23 cellular contexts compared by ENCODE assay signal in the genomic region with DNA sequence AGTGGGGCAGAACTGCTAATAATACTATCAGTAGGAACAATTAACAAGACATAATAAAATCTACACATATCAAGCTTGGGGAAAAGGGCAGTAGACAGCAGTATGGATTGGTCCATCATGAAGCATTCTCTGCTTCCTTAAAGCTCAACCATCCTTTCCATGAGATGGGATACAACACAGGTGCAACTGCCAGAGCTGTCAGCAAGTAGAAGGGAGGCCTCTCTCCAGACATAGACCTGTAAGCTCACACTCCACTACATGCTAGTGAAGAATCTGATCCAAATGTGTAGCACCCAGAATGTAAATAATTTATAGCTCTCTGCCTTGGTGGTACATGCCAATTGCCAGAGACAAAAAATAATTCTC. TPM values are rescaled to one million over a fixed set of nuclear protein-coding genes. Genes with fewer than 3 reads are reported as not detected.
A peak's percentile ranks its signal among the peaks of the same experiment; 100 is the strongest.
DNase-seq lines count a peak whose midpoint lies in the region; ATAC-seq, FAIRE-seq and TF ChIP-seq lines count a peak whose summit lies in the region.
"Had no signal": no experiment of that assay in that cellular context is flagged by ENCODE, and none has a peak within 500 bp of the region (broad histone marks: within the 10 kb centered on the region; RNA-seq: fewer than 3 reads in every experiment).

No MANE protein-coding gene starts in this region.

- POLR2A ChIA-PET in A549 (lab: Yijun Ruan, JAX) = interaction anchor here (1.3 to 2.5 kb wide), 3 partner anchors 41 to 146 kb away, joined by 4 to 8 read pairs (median 4); a partner anchor contains a TSS
- POLR2A ChIA-PET in K562 (lab: Yijun Ruan, JAX) = interaction anchor here (0.8 to 2.8 kb wide), 10 partner anchors 9 to 763 kb away, joined by 3 to 15 read pairs (median 3); a partner anchor contains a TSS

- TF ChIP-seq POLR2A in A549 (IDR thresholded peaks at IDR 0.05; ENCODE audit: low read length) (no peak), K562 (conservative IDR thresholded peaks at IDR 0.05) (no peak), GM12892 (IDR thresholded peaks at IDR 0.05; ENCODE audit: low read depth, low read length) (no peak)

- intact Hi-C loops in K562 (cut with micrococcal nuclease) = no loop called here

- DNase-seq in A549 (ENCODE audit: low read depth in 1 of 2, low spot score in 1 of 2) (no peak), Karpas-422 (no peak), K562 (ENCODE audit: extremely low read depth in 1 of 4, low spot score in 3 of 4) (no peak), substantia nigra (lab: John Stamatoyannopoulos, UW) (no peak), neural progenitor cell (ENCODE audit: low spot score) (no peak), GM12892 (ENCODE audit: insufficient read length) (no peak)
- DNase-seq: activated CD4-positive, alpha-beta T cell treated with anti-CD3 and anti-CD28 coated beads for 1 hour; activated CD8-positive, alpha-beta memory T cell treated with anti-CD3 and anti-CD28 coated beads for 24 hours; activated naive CD4-positive, alpha-beta T cell treated with anti-CD3 and anti-CD28 coated beads, Interleukin-2, amount 10 ng/mL, durations not matched to agents 7 days and 5 days; activated T-cell treated with anti-CD3 and anti-CD28 coated beads, Interleukin-2, amount 50 U/mL, for 48 hours; anterior cingulate cortex; CD4-positive, alpha-beta memory T cell; DMS 273 treated with DMSO at 0.1 percent for 48 hours; midbrain; natural killer cell; NCI-H1436; NCI-H526; ovary; SW 1271; upper lobe of right lung had no signal

- H3F3A ChIP-seq in neural progenitor cell (ENCODE audit: low read depth) = peaks cover 9% of the 10 kb centered on the region

- H3K27me3 ChIP-seq in Karpas-422 (ENCODE audit: low read length) (no peaks in the 10 kb centered on the region), K562 (ENCODE audit: control insufficient read depth in 2 of 2, insufficient read depth in 2 of 2, low read length in 2 of 2) (no peaks in the 10 kb centered on the region), neural progenitor cell (no peaks in the 10 kb centered on the region)
- H3K27me3 ChIP-seq: ovary, upper lobe of right lung had no signal

- H3K4me3 Mint-ChIP-seq in neural progenitor cell = no peak overlapping the region
- H3K4me3 Mint-ChIP-seq: activated naive CD4-positive, alpha-beta T cell treated with anti-CD3 and anti-CD28 coated beads, Interleukin-2, amount 10 ng/mL, durations not matched to agents 7 days and 5 days; CD4-positive, alpha-beta memory T cell; natural killer cell had no signal

- H3K4me3 ChIP-seq in A549 (no peak overlapping the region), Karpas-422 (ENCODE audit: low read length) (peak overlapping the region; percentile 26), K562 (no peak overlapping the region), neural progenitor cell (no peak overlapping the region)
- H3K4me3 ChIP-seq: ovary, upper lobe of right lung had no signal

- no peaks in the 10 kb centered on the region for H4K20me1 ChIP-seq in Karpas-422 (ENCODE audit: insufficient read depth, low read depth, low read length)
- no peaks in the 10 kb centered on the region for H4K20me1 ChIP-seq in K562 (replicated peaks; ENCODE audit: control insufficient read depth, insufficient read depth, low read length)
- H4K20me1 ChIP-seq in neural progenitor cell (ENCODE audit: low read depth) = no peaks in the 10 kb centered on the region

- no peaks in the 10 kb centered on the region for H3K9me3 ChIP-seq in A549
- no peaks in the 10 kb centered on the region for H3K9me3 ChIP-seq in Karpas-422 (ENCODE audit: low read length)
- no peaks in the 10 kb centered on the region for H3K9me3 ChIP-seq in K562 (replicated peaks; ENCODE audit: control insufficient read depth, insufficient read depth, low read depth, low read length)
- no peaks in the 10 kb centered on the region for H3K9me3 ChIP-seq in neural progenitor cell (ENCODE audit: low read depth)
- H3K9me3 ChIP-seq: ovary, upper lobe of right lung had no signal

- ATAC-seq in A549 (peak in 1 of 2 experiments; percentile 5; a peak in 3 of 6 replicates), GM18907 (IDR thresholded peaks at IDR 0.05; ENCODE audit: unreplicated experiment) (peak; percentile 13), K562 (no peak)
- ATAC-seq: natural killer cell, sciatic nerve, upper lobe of right lung had no signal

- TF ChIP-seq CTCF in A549 (IDR thresholded peaks at IDR 0.05) (no peak), K562 (IDR thresholded peaks at IDR 0.05 in 2 of 3, conservative IDR thresholded peaks at IDR 0.05 in 1 of 3; ENCODE audit: insufficient read depth in 2 of 3, low read depth in 1 of 3, low read length in 3 of 3) (no peak), neural progenitor cell (IDR thresholded peaks at IDR 0.05) (no peak)

- TF ChIP-seq RAD21 in A549 (conservative IDR thresholded peaks at IDR 0.05 in 1 of 2, IDR thresholded peaks at IDR 0.05 in 1 of 2) (no peak), K562 (CRISPR knock-in tag; conservative IDR thresholded peaks at IDR 0.05 in 1 of 2, IDR thresholded peaks at IDR 0.05 in 1 of 2) (no peak)

- peaks cover 9% of the 10 kb centered on the region for H3K36me3 Mint-ChIP-seq in neural progenitor cell
- H3K36me3 Mint-ChIP-seq: natural killer cell had no signal

- BruUV-seq in K562 (replicated peaks; lab: Mats Ljungman, UMichigan) = no TSS peak

- in situ Hi-C loops in K562 (cut with MboI) = no loop called here

- H3K27ac ChIP-seq in A549 (peak overlapping the region; percentile 77 to 85), Karpas-422 (ENCODE audit: low read length) (peak overlapping the region; percentile 90), K562 (ENCODE audit: extremely low read depth, low read depth, low read length) (no peak overlapping the region), substantia nigra (ENCODE audit: low read depth, low read length, poor library complexity, severe bottlenecking) (no peak overlapping the region), neural progenitor cell (no peak overlapping the region)
- H3K27ac ChIP-seq: HL-60, ovary, upper lobe of right lung had no signal

- 0 out of 2 replicates have a peak, but pooled peaks cover 8% of the 10 kb centered on the region for H3K36me3 ChIP-seq in Karpas-422 (ENCODE audit: insufficient read depth, low read length)
- H3K36me3 ChIP-seq in K562 (ENCODE audit: control insufficient read depth, insufficient read depth, low read length) = peaks cover 11% of the 10 kb centered on the region; the same call in 1 of the 3 replicates
- no peaks in the 10 kb centered on the region for H3K36me3 ChIP-seq in neural progenitor cell
- H3K36me3 ChIP-seq: ovary had no signal

- H3K9me2 ChIP-seq in Karpas-422 (replicated peaks; ENCODE audit: insufficient read depth, low read length) = no peaks in the 10 kb centered on the region

- peaks cover 3% of the 10 kb centered on the region for H3K27me3 Mint-ChIP-seq in neural progenitor cell (ENCODE audit: insufficient read depth, low read depth)
- H3K27me3 Mint-ChIP-seq: activated naive CD4-positive, alpha-beta T cell treated with anti-CD3 and anti-CD28 coated beads, Interleukin-2, amount 10 ng/mL, durations not matched to agents 7 days and 5 days; CD4-positive, alpha-beta memory T cell had no signal

- no peak overlapping the region for H3K27ac Mint-ChIP-seq in neural progenitor cell
- H3K27ac Mint-ChIP-seq: activated naive CD4-positive, alpha-beta T cell treated with anti-CD3 and anti-CD28 coated beads, Interleukin-2, amount 10 ng/mL, durations not matched to agents 7 days and 5 days; natural killer cell had no signal

- peaks cover 8% of the 10 kb centered on the region for H3K4me1 Mint-ChIP-seq in neural progenitor cell

- TF ChIP-seq EP300 in A549 (IDR thresholded peaks at IDR 0.05) (no peak), K562 (IDR thresholded peaks at IDR 0.05; ENCODE audit: low read length) (no peak)

- H3K4me1 ChIP-seq in A549 = peaks cover 71% of the 10 kb centered on the region
- H3K4me1 ChIP-seq in Karpas-422 (ENCODE audit: low read length) = peaks cover 45% of the 10 kb centered on the region
- peaks cover 3 to 17% of the 10 kb centered on the region in 2 experiments; a peak in 3 of 5 replicates for H3K4me1 ChIP-seq in K562 (replicated peaks in 1 of 2; ENCODE audit: control insufficient read depth in 2 of 2, insufficient read depth in 2 of 2, low read length in 2 of 2)
- peaks cover 5% of the 10 kb centered on the region for H3K4me1 ChIP-seq in neural progenitor cell
- H3K4me1 ChIP-seq: upper lobe of right lung had no signal

- peak overlapping the region; percentile 57 for H3K4me2 ChIP-seq in A549
- H3K4me2 ChIP-seq in Karpas-422 (ENCODE audit: low read depth, low read length, poor library complexity, severe bottlenecking) = peak overlapping the region; percentile 58
- H3K4me2 ChIP-seq in K562 (ENCODE audit: insufficient read depth, low read length) = no peak overlapping the region
- H3K4me2 ChIP-seq in neural progenitor cell = no peak overlapping the region

- H3K9ac ChIP-seq in Karpas-422 (ENCODE audit: low read length) (peak overlapping the region; percentile 39), K562 (ENCODE audit: insufficient read depth in 1 of 2, low read depth in 2 of 2, low read length in 2 of 2) (no peak overlapping the region), neural progenitor cell (no peak overlapping the region)

- FAIRE-seq in A549 (lab: Jason Lieb, UNC) = no peak
- FAIRE-seq in K562 (lab: Jason Lieb, UNC) = no peak
- no peak for FAIRE-seq in GM12892 (lab: Jason Lieb, UNC)

- H3K9me1 ChIP-seq in K562 (ENCODE audit: control insufficient read depth, insufficient read depth, low read length) = peaks cover 3% of the 10 kb centered on the region

- H3K79me2 ChIP-seq in Karpas-422 (ENCODE audit: low read length) (no peaks in the 10 kb centered on the region), K562 (ENCODE audit: control insufficient read depth, insufficient read depth, low read length) (no peaks in the 10 kb centered on the region), neural progenitor cell (ENCODE audit: low read depth) (no peaks in the 10 kb centered on the region)

- no peaks in the 10 kb centered on the region for H3K9me3 Mint-ChIP-seq in neural progenitor cell
- H3K9me3 Mint-ChIP-seq: activated naive CD4-positive, alpha-beta T cell treated with anti-CD3 and anti-CD28 coated beads, Interleukin-2, amount 10 ng/mL, durations not matched to agents 7 days and 5 days; CD4-positive, alpha-beta memory T cell; natural killer cell had no signal

- H2AFZ ChIP-seq in Karpas-422 (ENCODE audit: low read length) (no peak overlapping the region), K562 (ENCODE audit: low read depth, low read length) (no peak overlapping the region), neural progenitor cell (replicated peaks) (no peak overlapping the region)

- CTCF ChIA-PET in A549 (lab: Yijun Ruan, JAX) (interaction anchor here (1.0 to 2.4 kb wide), 6 partner anchors 9 to 154 kb away, joined by 3 to 12 read pairs (median 3); no protein-coding TSS in a partner anchor), K562 (lab: Yijun Ruan, JAX; ENCODE audit: low intra/inter-chr PET ratio) (no interaction called here)

RNA-seq across cellular contexts. Expression of a gene that starts 41.5 kb away (rescaled TPM):
- polyA plus RNA-seq in A549 (2011; rRNA removed) (136 and 165 TPM in 2 replicates), A549 (2017; fragmentation: RNase III; extraction: RNeasy Plus Mini Kit Qiagen cat#74134 plus additional on column Dnase treatment) (75.1 to 86.1 TPM (median 79.8 TPM) in 3 replicates), K562 (2011; rRNA removed) (162 and 168 TPM in 2 replicates), K562 (2014; fragmentation: Illumina TruSeq; extraction: Trizol) (74.2 and 85.3 TPM in 2 replicates), K562 (2014; fragmentation: Nextera tagmentation; extraction: Ambion mirVana) (100 to 1,000 TPM; 184 to 208 TPM), K562 (2014; rRNA removed) (112 and 134 TPM in 2 replicates)
- polyA plus RNA-seq in A549 (2012; cell fraction: cytosol; rRNA removed) = 61.1 and 70.5 TPM in 2 replicates
- 13.7 and 21.8 TPM in 2 replicates for polyA plus RNA-seq in A549 (2012; cell fraction: nucleus; rRNA removed)
- 36.8 and 46.6 TPM in 2 replicates for polyA minus RNA-seq in A549 (2011; rRNA and poly(A)+ RNA removed)
- 90.4 and 129 TPM in 2 replicates for total RNA-seq in Karpas-422 (2014; rRNA removed; shearing (Covaris generic); ENCODE audit: low replicate concordance)
- total RNA-seq in K562 (2011; cell fraction: chromatin; rRNA removed; ENCODE audit: low replicate concordance) = 13.7 and 30.0 TPM in 2 replicates
- 13.7 and 15.7 TPM in 2 replicates for total RNA-seq in K562 (2011; cell fraction: nucleolus; rRNA removed)
- 30.3 and 57.6 TPM in 2 replicates for total RNA-seq in K562 (2011; cell fraction: nucleoplasm; rRNA removed)
- total RNA-seq in K562 (2014; rRNA removed) (42.6 and 55.8 TPM in 2 replicates), K562 (2014; rRNA removed; fragmentation: Illumina TruSeq; extraction: Trizol) (108 and 111 TPM in 2 replicates), K562 (2015; rRNA removed; fragmentation: Illumina TruSeq; extraction: Trizol) (79.7 and 87.7 TPM in 2 replicates), K562 (2021) (72.5 and 72.7 TPM in 2 replicates), neural progenitor cell (ENCODE audit: low replicate concordance) (130 and 217 TPM in 2 replicates)
- polyA plus RNA-seq in K562 (2011; cell fraction: cytosol; rRNA removed) = 47.9 and 96.2 TPM in 2 replicates
- 27.0 and 46.2 TPM in 2 replicates for polyA plus RNA-seq in K562 (2011; cell fraction: nucleus; rRNA removed)
- 85.3 and 238 TPM in 2 replicates for polyA plus RNA-seq in K562 (2012)
- polyA minus RNA-seq in K562 (2011; rRNA and poly(A)+ RNA removed) = 41.3 and 52.4 TPM in 2 replicates
- 13.9 and 15.1 TPM in 2 replicates for polyA minus RNA-seq in K562 (2011; cell fraction: cytosol; rRNA and poly(A)+ RNA removed)
- 3.2 and 10.0 TPM in 2 replicates for polyA minus RNA-seq in K562 (2011; cell fraction: nucleus; rRNA and poly(A)+ RNA removed)
- 146 TPM for polyA plus RNA-seq in GM12892 (2012; ENCODE audit: missing spikeins)

RNA-seq across cellular contexts. Expression of a gene that starts 41.8 kb away (rescaled TPM):
- polyA plus RNA-seq in A549 (2011; rRNA removed) (82.3 and 83.7 TPM in 2 replicates), A549 (2017; fragmentation: RNase III; extraction: RNeasy Plus Mini Kit Qiagen cat#74134 plus additional on column Dnase treatment) (56.2 to 58.9 TPM (median 56.5 TPM) in 3 replicates), K562 (2011; rRNA removed) (53.2 and 64.1 TPM in 2 replicates), K562 (2014; fragmentation: Illumina TruSeq; extraction: Trizol) (54.4 and 70.0 TPM in 2 replicates), K562 (2014; fragmentation: Nextera tagmentation; extraction: Ambion mirVana) (10 to 100 TPM; 50.8 to 73.3 TPM), K562 (2014; rRNA removed) (42.7 and 55.5 TPM in 2 replicates)
- 21.6 and 24.9 TPM in 2 replicates for polyA plus RNA-seq in A549 (2012; cell fraction: cytosol; rRNA removed)
- polyA plus RNA-seq in A549 (2012; cell fraction: nucleus; rRNA removed) = 12.2 and 19.1 TPM in 2 replicates
- 35.9 and 39.6 TPM in 2 replicates for polyA minus RNA-seq in A549 (2011; rRNA and poly(A)+ RNA removed)
- 26.0 and 27.8 TPM in 2 replicates for total RNA-seq in Karpas-422 (2014; rRNA removed; shearing (Covaris generic); ENCODE audit: low replicate concordance)
- total RNA-seq in K562 (2011; cell fraction: chromatin; rRNA removed; ENCODE audit: low replicate concordance) = 49.7 and 77.0 TPM in 2 replicates
- 28.7 and 34.9 TPM in 2 replicates for total RNA-seq in K562 (2011; cell fraction: nucleolus; rRNA removed)
- total RNA-seq in K562 (2011; cell fraction: nucleoplasm; rRNA removed) = 43.5 and 57.0 TPM in 2 replicates
- total RNA-seq in K562 (2014; rRNA removed) (27.6 and 31.7 TPM in 2 replicates), K562 (2014; rRNA removed; fragmentation: Illumina TruSeq; extraction: Trizol) (52.8 and 62.6 TPM in 2 replicates), K562 (2015; rRNA removed; fragmentation: Illumina TruSeq; extraction: Trizol) (33.3 and 38.2 TPM in 2 replicates), K562 (2021) (45.7 and 48.4 TPM in 2 replicates), neural progenitor cell (ENCODE audit: low replicate concordance) (41.8 and 49.5 TPM in 2 replicates)
- 20.9 and 37.8 TPM in 2 replicates for polyA plus RNA-seq in K562 (2011; cell fraction: cytosol; rRNA removed)
- 13.5 and 19.8 TPM in 2 replicates for polyA plus RNA-seq in K562 (2011; cell fraction: nucleus; rRNA removed)
- 39.1 and 50.0 TPM in 2 replicates for polyA plus RNA-seq in K562 (2012)
- 90.3 and 97.7 TPM in 2 replicates for polyA minus RNA-seq in K562 (2011; rRNA and poly(A)+ RNA removed)
- 35.1 and 39.2 TPM in 2 replicates for polyA minus RNA-seq in K562 (2011; cell fraction: cytosol; rRNA and poly(A)+ RNA removed)
- polyA minus RNA-seq in K562 (2011; cell fraction: nucleus; rRNA and poly(A)+ RNA removed) = 13.6 and 33.1 TPM in 2 replicates
- 55.1 TPM for polyA plus RNA-seq in GM12892 (2012; ENCODE audit: missing spikeins)

Comparison
In these comparisons a context has a peak if more than half of its experiments do, and no peak if none do; other contexts are left out.
1. H3K27ac ChIP-seq: peak in A549 (2 of 2) and Karpas-422 (single experiment); none in K562 (single experiment), substantia nigra (single experiment) and neural progenitor cell (single experiment).
2. H3K4me2 ChIP-seq: peak in A549 (single experiment) and Karpas-422 (single experiment); none in K562 (single experiment) and neural progenitor cell (single experiment).